13 cellular contexts compared by ENCODE assay signal in the genomic region with DNA sequence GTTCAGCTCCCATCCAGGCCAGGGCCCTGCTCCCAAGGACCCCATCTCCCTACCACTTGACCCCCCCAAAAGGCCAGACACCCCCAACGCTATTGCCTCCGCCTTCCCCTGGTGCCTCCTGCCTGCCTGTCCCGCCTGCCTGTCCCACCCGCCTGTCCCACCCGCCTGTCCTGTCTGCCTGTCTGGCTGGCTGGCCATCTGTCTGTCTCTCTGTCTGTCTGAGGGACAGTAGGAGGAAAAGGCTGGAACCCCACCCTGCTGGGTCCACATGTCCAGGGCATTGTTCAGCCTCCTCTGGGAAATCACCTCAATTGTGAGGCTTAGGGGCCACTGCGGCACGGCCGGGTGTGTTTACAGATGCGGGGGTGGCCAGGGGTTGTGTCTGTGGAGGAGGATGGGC. TPM values are rescaled to one million over a fixed set of nuclear protein-coding genes. Genes with fewer than 3 reads are reported as not detected.
DNase-seq lines count a peak whose midpoint lies in the region; ATAC-seq and TF ChIP-seq lines count a peak whose summit lies in the region.
"Had no signal": no experiment of that assay in that cellular context is flagged by ENCODE, and none has a peak within 500 bp of the region (broad histone marks: within the 10 kb centered on the region; RNA-seq: fewer than 3 reads in every experiment).

No MANE protein-coding gene starts in this region.

- H3K9ac ChIP-seq in H9 (ENCODE audit: extremely low read depth, insufficient read length, low read length), result no peak overlapping the region
- H3K9ac ChIP-seq: KMS-11 had no signal

- in situ Hi-C loops in brain microvascular endothelial cell (cut with HindIII; ENCODE audit: low pct_ligation_motif_present, low sequenced_read_pairs), result no loop called here

- no peaks in the 10 kb centered on the region; the same call in 1 of the 2 replicates for H3K27me3 Mint-ChIP-seq in H9 (ENCODE audit: low read depth)
- H3K27me3 Mint-ChIP-seq: stimulated activated naive CD8-positive, alpha-beta T cell treated with anti-CD3 and anti-CD28 coated beads, Interleukin-15, Interleukin-2, amounts not matched to agents 100 ng/mL and 50 ng/mL, for 24 hours had no signal

- H3K4me3 ChIP-seq in brain microvascular endothelial cell (ENCODE audit: low read depth, low read length), result no peak overlapping the region
- H3K4me3 ChIP-seq: colonic mucosa had no signal

- DNase-seq in H9 (no peak), brain microvascular endothelial cell (no peak), lung microvascular endothelial cell (ENCODE audit: low read depth in 2 of 2) (peak; percentile 78 to 87), NCI-H524 treated with DMSO at 0.1 percent for 48 hours (lab: John Stamatoyannopoulos, UW) (no peak), SKM-1 (lab: John Stamatoyannopoulos, UW; ENCODE audit: unreplicated experiment) (no peak)
- DNase-seq in stimulated activated CD8-positive, alpha-beta memory T cell treated with anti-CD3 and anti-CD28 coated beads, Interleukin-4, amount 100 ng/mL, for 48 hours, result peak; percentile 23
- DNase-seq: colonic mucosa, NCI-H2081 treated with DMSO at 0.1 percent for 48 hours, OCI-M1 had no signal

- WGBS in H9 (ENCODE audit: extremely low coverage, insufficient read length, low lambda C conversion rate), result no CpG with 5 or more reads among the region's 9 CpGs

- peak overlapping the region; percentile 2 for H2BK12ac ChIP-seq in H9 (ENCODE audit: insufficient read length, low read depth, low read length)

- peak overlapping the region; percentile 27 for H2BK5ac ChIP-seq in H9 (ENCODE audit: insufficient read length, low read length)

- peaks cover 0 to 6% (median 2%) of the 10 kb centered on the region in 3 experiments; a peak in 2 of 7 replicates for H3K36me3 Mint-ChIP-seq in H9 (ENCODE audit: insufficient read depth in 1 of 3, low read depth in 3 of 3)

- H3K9me3 Mint-ChIP-seq in H9, result peaks cover 0 to 4% of the 10 kb centered on the region in 2 experiments; a peak in 2 of 5 replicates

- no peak overlapping the region for H3K56ac ChIP-seq in H9 (ENCODE audit: insufficient read length, low read depth, low read length)

- H3K14ac ChIP-seq in H9 (ENCODE audit: insufficient read depth, low read length), result peak overlapping the region; percentile 86; the same call in 1 of the 2 replicates

- TF ChIP-seq CTCF in H9 (conservative IDR thresholded peaks at IDR 0.05), result no peak
- no peak for TF ChIP-seq CTCF in brain microvascular endothelial cell (IDR thresholded peaks at IDR 0.05; ENCODE audit: low read depth, low read length, missing control alignments)

- peaks cover 12% of the 10 kb centered on the region; the same call in 1 of the 2 replicates for H3K4me1 ChIP-seq in H9 (ENCODE audit: insufficient read depth, low read length)
- H3K4me1 ChIP-seq: colonic mucosa had no signal

- no peak overlapping the region for H4K5ac ChIP-seq in H9 (ENCODE audit: insufficient read length, low read depth, low read length)

- no peak overlapping the region for H3K23ac ChIP-seq in H9 (ENCODE audit: insufficient read length, low read depth, low read length)

- peak overlapping the region; percentile 11 for H3K4ac ChIP-seq in H9 (ENCODE audit: low read depth, low read length)

- H3K79me1 ChIP-seq in H9 (ENCODE audit: insufficient read depth, low read depth, low read length, poor library complexity, severe bottlenecking), result no peaks in the 10 kb centered on the region

- peak overlapping the region; percentile 7 to 83 (median 81); a peak in 6 of 7 replicates for H3K27ac Mint-ChIP-seq in H9
- H3K27ac Mint-ChIP-seq: stimulated activated naive CD8-positive, alpha-beta T cell treated with anti-CD3 and anti-CD28 coated beads, Interleukin-15, Interleukin-2, amounts not matched to agents 100 ng/mL and 50 ng/mL, for 24 hours had no signal

- H2AK5ac ChIP-seq in H9 (ENCODE audit: insufficient read length, low read length), result peak overlapping the region; percentile 11

- H3K18ac ChIP-seq in H9 (ENCODE audit: insufficient read length, low read depth, low read length), result peak overlapping the region; percentile 53

- H4K20me1 ChIP-seq in H9 (ENCODE audit: control insufficient read depth, insufficient read depth, insufficient read length), result peaks cover 5% of the 10 kb centered on the region

- no peak overlapping the region for H3T11ph ChIP-seq in H9 (ENCODE audit: low read length)

- H2BK120ac ChIP-seq in H9 (ENCODE audit: low read depth, low read length, poor library complexity, severe bottlenecking), result no peak overlapping the region

- no peaks in the 10 kb centered on the region for H3K9me3 ChIP-seq in H9 (ENCODE audit: control insufficient read depth, low read depth, low read length)
- H3K9me3 ChIP-seq: colonic mucosa had no signal

- H3K27ac ChIP-seq in H9 (ENCODE audit: insufficient read length, low read depth, low read length), result no peak overlapping the region
- peak overlapping the region; percentile 21 for H3K27ac ChIP-seq in brain microvascular endothelial cell
- H3K27ac ChIP-seq: colonic mucosa, KMS-11 had no signal

- no peak for ATAC-seq in GM19035 (IDR thresholded peaks at IDR 0.05; ENCODE audit: unreplicated experiment)
- no peak for ATAC-seq in HG03280 (IDR thresholded peaks at IDR 0.05; ENCODE audit: unreplicated experiment)

- H3K36me3 ChIP-seq in brain microvascular endothelial cell (replicated peaks), result no peaks in the 10 kb centered on the region
- H3K36me3 ChIP-seq: colonic mucosa had no signal

- peak overlapping the region in 1 of 2 experiments; percentile 36; a peak in 1 of 5 replicates for H3K4me3 Mint-ChIP-seq in H9
- H3K4me3 Mint-ChIP-seq: stimulated activated naive CD8-positive, alpha-beta T cell treated with anti-CD3 and anti-CD28 coated beads, Interleukin-15, Interleukin-2, amounts not matched to agents 100 ng/mL and 50 ng/mL, for 24 hours had no signal

- H4K8ac ChIP-seq in H9 (replicated peaks; ENCODE audit: insufficient read length, low read depth, low read length), result peak overlapping the region; percentile 11

- no peaks in the 10 kb centered on the region for H3K79me2 ChIP-seq in H9 (ENCODE audit: insufficient read depth, low read length)

- peaks cover 62 to 83% of the 10 kb centered on the region in 2 experiments for H3K4me1 Mint-ChIP-seq in H9

- peak overlapping the region; percentile 100 for H4K91ac ChIP-seq in H9 (ENCODE audit: insufficient read length, low read depth, low read length)

- no peak overlapping the region for H2AFZ ChIP-seq in H9 (ENCODE audit: low read length)

- no peaks in the 10 kb centered on the region for H3K23me2 ChIP-seq in H9 (ENCODE audit: insufficient read length, low read depth, low read length, poor library complexity, severe bottlenecking)

- H2BK15ac ChIP-seq in H9 (ENCODE audit: low read depth, low read length), result no peak overlapping the region

- no peak overlapping the region for H3K4me2 ChIP-seq in H9 (ENCODE audit: insufficient read depth, insufficient read length, low read length)
- H3K4me2 ChIP-seq: KMS-11 had no signal

- H3K27me3 ChIP-seq in H9 (ENCODE audit: insufficient read depth, low read length) (no peaks in the 10 kb centered on the region), brain microvascular endothelial cell (replicated peaks) (no peaks in the 10 kb centered on the region)
- H3K27me3 ChIP-seq: colonic mucosa had no signal

- no peak overlapping the region for H2BK20ac ChIP-seq in H9 (ENCODE audit: low read depth, low read length, poor library complexity, severe bottlenecking)

RNA-seq across cellular contexts. Expression of a gene that starts 25.3 kb away (rescaled TPM):
- 3.7 and 4.2 TPM in 2 replicates for total RNA-seq in H9 (2021)
- 2.4 and 5.8 TPM in 2 replicates for total RNA-seq in lung microvascular endothelial cell

Comparison
In these comparisons a context has a peak if more than half of its experiments do, and no peak if none do; other contexts are left out.
1. DNase-seq: peak in lung microvascular endothelial cell (2 of 2) and stimulated activated CD8-positive, alpha-beta memory T cell treated with anti-CD3 and anti-CD28 coated beads, Interleukin-4, amount 100 ng/mL, for 48 hours (single experiment); none in H9 (single experiment), brain microvascular endothelial cell (single experiment), NCI-H524 treated with DMSO at 0.1 percent for 48 hours (single experiment) and SKM-1 (single experiment).